7 cellular contexts compared by ENCODE assay signal in the genomic region with DNA sequence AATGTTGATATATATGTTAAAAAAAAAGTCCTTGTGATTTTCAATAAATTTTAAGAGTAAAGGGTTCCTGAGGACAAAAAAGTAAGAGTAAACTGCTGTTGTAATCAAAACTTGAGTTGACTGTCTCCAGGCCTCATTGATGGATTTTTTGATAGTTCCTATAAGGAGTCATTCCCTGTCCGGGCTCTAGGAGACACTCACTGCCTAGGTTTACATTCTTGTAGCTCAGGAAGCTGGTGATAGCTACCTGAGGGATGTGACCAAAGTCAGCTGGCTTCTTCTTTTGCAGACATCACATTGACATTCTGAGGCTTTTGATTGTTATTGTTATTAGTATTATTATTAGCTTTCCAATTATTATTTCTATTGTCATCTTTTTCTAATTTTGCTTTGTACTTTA.
A peak's percentile ranks its signal among the peaks of the same experiment; 100 is the strongest.
DNase-seq lines count a peak whose midpoint lies in the region; ATAC-seq and TF ChIP-seq lines count a peak whose summit lies in the region.

No MANE protein-coding gene starts in this region.

- peaks cover 2% of the 10 kb centered on the region for H3K23me2 ChIP-seq in H9 (ENCODE audit: insufficient read length, low read depth, low read length, poor library complexity, severe bottlenecking)

- no peaks in the 10 kb centered on the region for H3K36me3 ChIP-seq in OCI-LY7 (ENCODE audit: insufficient read depth, low read length)

- H3K79me2 ChIP-seq in H9 (ENCODE audit: insufficient read depth, low read length) (no peaks in the 10 kb centered on the region), OCI-LY7 (ENCODE audit: insufficient read depth, low read depth, low read length) (no peaks in the 10 kb centered on the region)

- intact Hi-C loops in OCI-LY7 (cut with micrococcal nuclease; ENCODE audit: unreplicated experiment) (no loop called here), sciatic nerve (cut with DNase I) (loop anchor here (10.0 kb wide), 1 partner anchor 131 kb away; no protein-coding TSS in a partner anchor)

- no peak overlapping the region for H4K8ac ChIP-seq in H9 (replicated peaks; ENCODE audit: insufficient read length, low read depth, low read length)

- no peak overlapping the region for H3K18ac ChIP-seq in H9 (ENCODE audit: insufficient read length, low read depth, low read length)

- H2BK20ac ChIP-seq in H9 (ENCODE audit: low read depth, low read length, poor library complexity, severe bottlenecking), result no peak overlapping the region

- CTCF ChIA-PET in OCI-LY7 (lab: Charles Lee; ENCODE audit: unreplicated experiment), result no interaction called here

- H3K4me2 ChIP-seq in H9 (ENCODE audit: insufficient read depth, insufficient read length, low read length), result no peak overlapping the region
- no peak overlapping the region for H3K4me2 ChIP-seq in OCI-LY7 (ENCODE audit: low read length)

- H3K9me3 ChIP-seq in H9 (ENCODE audit: control insufficient read depth, low read depth, low read length) (no peaks in the 10 kb centered on the region), OCI-LY7 (ENCODE audit: low read length) (no peaks in the 10 kb centered on the region)

- no peak overlapping the region; a peak in 1 of 7 replicates for H3K27ac Mint-ChIP-seq in H9

- no peaks in the 10 kb centered on the region for H3K79me1 ChIP-seq in H9 (ENCODE audit: insufficient read depth, low read depth, low read length, poor library complexity, severe bottlenecking)

- no peak overlapping the region for H2AK5ac ChIP-seq in H9 (ENCODE audit: insufficient read length, low read length)

- H3K4me3 ChIP-seq in OCI-LY7 (ENCODE audit: low read depth, low read length, poor library complexity, severe bottlenecking), result no peak overlapping the region
- H3K4me3 ChIP-seq in epithelial cell of proximal tubule (ENCODE audit: low read depth, low read length), result no peak overlapping the region

- H4K5ac ChIP-seq in H9 (ENCODE audit: insufficient read length, low read depth, low read length), result no peak overlapping the region

- H4K20me1 ChIP-seq in H9 (ENCODE audit: control insufficient read depth, insufficient read depth, insufficient read length) (no peaks in the 10 kb centered on the region), OCI-LY7 (ENCODE audit: insufficient read depth, low read length) (no peaks in the 10 kb centered on the region)

- no peak overlapping the region for H3K4me3 Mint-ChIP-seq in H9

- H3K9me3 Mint-ChIP-seq in H9, result no peaks in the 10 kb centered on the region; a peak in 1 of 5 replicates

- peaks cover 2% of the 10 kb centered on the region for H3K27me3 Mint-ChIP-seq in H9 (ENCODE audit: low read depth)

- WGBS in H9 (ENCODE audit: extremely low coverage, insufficient read length, low lambda C conversion rate), result no CpG with 5 or more reads among the region's 1 CpG

- H2BK5ac ChIP-seq in H9 (ENCODE audit: insufficient read length, low read length), result no peak overlapping the region

- POLR2A ChIA-PET in OCI-LY7 (lab: Charles Lee), result interaction anchor here (0.6 kb wide), 1 partner anchor 113 kb away, joined by 3 read pairs; no protein-coding TSS in a partner anchor

- no peaks in the 10 kb centered on the region for H3K9me2 ChIP-seq in OCI-LY7 (ENCODE audit: insufficient read depth, low read length)

- H3K23ac ChIP-seq in H9 (ENCODE audit: insufficient read length, low read depth, low read length), result no peak overlapping the region

- H2AFZ ChIP-seq in H9 (ENCODE audit: low read length), result no peak overlapping the region
- H2AFZ ChIP-seq in OCI-LY7 (ENCODE audit: low read length), result no peak overlapping the region

- H3K27ac ChIP-seq in H9 (ENCODE audit: insufficient read length, low read depth, low read length) (no peak overlapping the region), OCI-LY7 (ENCODE audit: low read depth, low read length, poor library complexity, severe bottlenecking) (no peak overlapping the region)

- H3K9ac ChIP-seq in H9 (ENCODE audit: extremely low read depth, insufficient read length, low read length), result no peak overlapping the region

- DNase-seq in H9, result no peak
- DNase-seq in OCI-LY7 (ENCODE audit: low spot score), result no peak
- DNase-seq in epithelial cell of proximal tubule (ENCODE audit: low read depth), result no peak
- no peak for DNase-seq in sciatic nerve (ENCODE audit: low spot score)
- DNase-seq in activated CD4-positive, alpha-beta T cell treated with anti-CD3 and anti-CD28 coated beads for 48 hours, result no peak
- DNase-seq in occipital lobe (lab: John Stamatoyannopoulos, UW), result no peak

- H3K27me3 ChIP-seq in H9 (ENCODE audit: insufficient read depth, low read length), result no peaks in the 10 kb centered on the region

- BruUV-seq in OCI-LY7 (replicated peaks; lab: Mats Ljungman, UMichigan), result no TSS peak

- TF ChIP-seq CTCF in H9 (conservative IDR thresholded peaks at IDR 0.05), result peak; percentile 74
- TF ChIP-seq CTCF in OCI-LY7 (conservative IDR thresholded peaks at IDR 0.05; ENCODE audit: low read length), result 0 out of 2 replicates have a peak, but pooled peaks have one; percentile 15
- TF ChIP-seq CTCF in epithelial cell of proximal tubule (conservative IDR thresholded peaks at IDR 0.05; ENCODE audit: low read depth, low read length), result peak; percentile 45

- no peak overlapping the region for H3K56ac ChIP-seq in H9 (ENCODE audit: insufficient read length, low read depth, low read length)

- peaks cover 0 to 4% of the 10 kb centered on the region in 2 experiments for H3K4me1 Mint-ChIP-seq in H9

- H4K91ac ChIP-seq in H9 (ENCODE audit: insufficient read length, low read depth, low read length), result no peak overlapping the region

- H2BK120ac ChIP-seq in H9 (ENCODE audit: low read depth, low read length, poor library complexity, severe bottlenecking), result no peak overlapping the region

- no peak overlapping the region for H3K14ac ChIP-seq in H9 (ENCODE audit: insufficient read depth, low read length)

- no peak overlapping the region for H3T11ph ChIP-seq in H9 (ENCODE audit: low read length)

- no peak overlapping the region for H2BK15ac ChIP-seq in H9 (ENCODE audit: low read depth, low read length)

- no peak overlapping the region for H2BK12ac ChIP-seq in H9 (ENCODE audit: insufficient read length, low read depth, low read length)

- H3K36me3 Mint-ChIP-seq in H9 (ENCODE audit: insufficient read depth in 1 of 3, low read depth in 3 of 3), result no peaks in the 10 kb centered on the region

- peak; percentile 66 for ATAC-seq in sciatic nerve
- no peak for ATAC-seq in activated CD4-positive, CD25-positive, alpha-beta regulatory T cell treated with anti-CD3 and anti-CD28 coated beads, Interleukin-2, amount 50 U/mL, for 24 hours

- H3K4me1 ChIP-seq in H9 (ENCODE audit: insufficient read depth, low read length) (no peaks in the 10 kb centered on the region), OCI-LY7 (ENCODE audit: insufficient read depth, low read length, poor library complexity, severe bottlenecking) (no peaks in the 10 kb centered on the region)

- H3K4ac ChIP-seq in H9 (ENCODE audit: low read depth, low read length), result no peak overlapping the region

Comparison
In these comparisons a context has a peak if more than half of its experiments do, and no peak if none do; other contexts are left out.
1. CTCF ChIP-seq: peak in every context shown above with its lines; median percentile 74 in H9; 45 in epithelial cell of proximal tubule; 15 in OCI-LY7.